In the genomic region with DNA sequence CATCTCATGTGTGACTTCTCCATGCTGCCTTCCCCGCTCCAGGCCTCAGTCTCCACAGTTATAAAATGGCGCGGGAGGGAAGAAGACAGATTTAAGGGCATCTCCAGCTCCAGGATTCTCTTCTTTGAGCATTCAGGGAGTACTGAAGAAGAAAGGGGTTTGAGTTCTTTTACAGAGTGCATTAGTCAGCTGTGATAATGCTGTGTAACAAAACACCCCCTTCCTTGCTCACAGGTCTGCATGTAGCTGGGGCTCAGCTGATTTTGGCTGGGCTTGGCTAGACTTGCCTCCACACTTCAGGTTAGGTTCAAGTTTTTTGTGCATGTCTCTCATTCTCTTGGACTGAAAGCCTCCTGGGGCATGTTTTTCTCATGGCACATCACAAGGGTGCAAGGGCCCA, we compare ENCODE assay signal across 1 cellular context.
A peak's percentile ranks its signal among the peaks of the same experiment; 100 is the strongest.
TF ChIP-seq lines count a peak whose summit lies in the region.

No MANE protein-coding gene starts in this region.

TF ChIP-seq in HepG2, 621 proteins besides CTCF, POLR2A, EP300 and RAD21 (continued from another document):
- TF ChIP-seq, protein P1, sequence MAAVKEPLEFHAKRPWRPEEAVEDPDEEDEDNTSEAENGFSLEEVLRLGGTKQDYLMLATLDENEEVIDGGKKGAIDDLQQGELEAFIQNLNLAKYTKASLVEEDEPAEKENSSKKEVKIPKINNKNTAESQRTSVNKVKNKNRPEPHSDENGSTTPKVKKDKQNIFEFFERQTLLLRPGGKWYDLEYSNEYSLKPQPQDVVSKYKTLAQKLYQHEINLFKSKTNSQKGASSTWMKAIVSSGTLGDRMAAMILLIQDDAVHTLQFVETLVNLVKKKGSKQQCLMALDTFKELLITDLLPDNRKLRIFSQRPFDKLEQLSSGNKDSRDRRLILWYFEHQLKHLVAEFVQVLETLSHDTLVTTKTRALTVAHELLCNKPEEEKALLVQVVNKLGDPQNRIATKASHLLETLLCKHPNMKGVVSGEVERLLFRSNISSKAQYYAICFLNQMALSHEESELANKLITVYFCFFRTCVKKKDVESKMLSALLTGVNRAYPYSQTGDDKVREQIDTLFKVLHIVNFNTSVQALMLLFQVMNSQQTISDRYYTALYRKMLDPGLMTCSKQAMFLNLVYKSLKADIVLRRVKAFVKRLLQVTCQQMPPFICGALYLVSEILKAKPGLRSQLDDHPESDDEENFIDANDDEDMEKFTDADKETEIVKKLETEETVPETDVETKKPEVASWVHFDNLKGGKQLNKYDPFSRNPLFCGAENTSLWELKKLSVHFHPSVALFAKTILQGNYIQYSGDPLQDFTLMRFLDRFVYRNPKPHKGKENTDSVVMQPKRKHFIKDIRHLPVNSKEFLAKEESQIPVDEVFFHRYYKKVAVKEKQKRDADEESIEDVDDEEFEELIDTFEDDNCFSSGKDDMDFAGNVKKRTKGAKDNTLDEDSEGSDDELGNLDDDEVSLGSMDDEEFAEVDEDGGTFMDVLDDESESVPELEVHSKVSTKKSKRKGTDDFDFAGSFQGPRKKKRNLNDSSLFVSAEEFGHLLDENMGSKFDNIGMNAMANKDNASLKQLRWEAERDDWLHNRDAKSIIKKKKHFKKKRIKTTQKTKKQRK (IDR thresholded peaks at IDR 0.05; ENCODE audit: low read length), result no peak
- TF ChIP-seq ZNF350 (CRISPR knock-in tag; IDR thresholded peaks at IDR 0.05; ENCODE audit: borderline replicate concordance, low read depth) (no peak), MTF1 (CRISPR knock-in tag; IDR thresholded peaks at IDR 0.05) (no peak), RBAK (CRISPR knock-in tag; IDR thresholded peaks at IDR 0.05) (peak; percentile 96)
